Comparison of ENCODE assay signal across 23 cellular contexts in genomic region chr10:125296598-125296997, GRCh38.
"Had no signal": no experiment of that assay in that cellular context is flagged by ENCODE, and none has a peak within 500 bp of the region (broad histone marks: within the 10 kb centered on the region; RNA-seq: fewer than 3 reads in every experiment).

No MANE protein-coding gene starts in this region.

- ATAC-seq: activated CD4-positive, alpha-beta T cell treated with anti-CD3 and anti-CD28 coated beads for 36 hours had no signal

- FAIRE-seq: colon had no signal

- H3K27ac ChIP-seq: brain microvascular endothelial cell, SJCRH30, WERI-Rb-1 had no signal

- DNase-seq: activated CD4-positive, alpha-beta memory T cell treated with anti-CD3 and anti-CD28 coated beads, Interleukin-2, amount 10 ng/mL, durations not matched to agents 7 days and 5 days; activated CD4-positive, alpha-beta T cell treated with anti-CD3 and anti-CD28 coated beads for 36 hours; activated CD4-positive, alpha-beta T cell treated with anti-CD3 and anti-CD28 coated beads, Interleukin-2, amount 50 U/mL, for 1 hour; activated gamma-delta T cell treated with Interleukin-2 at 50 U/mL for 16 hours; activated naive CD4-positive, alpha-beta T cell treated with anti-CD3 and anti-CD28 coated beads, Interleukin-2, amount 10 ng/mL, durations not matched to agents 7 days and 5 days; activated naive CD8-positive, alpha-beta T cell treated with anti-CD3 and anti-CD28 coated beads for 36 hours; activated T-cell treated with anti-CD3 and anti-CD28 coated beads for 4 hours; activated T-cell treated with anti-CD3 and anti-CD28 coated beads, Interleukin-2, amount 50 U/mL, for 48 hours; brain microvascular endothelial cell; cerebellar nuclear complex; NCI-H1048; NCI-H146; NCI-H1930; NCI-H2107; NCI-H2171 treated with DMSO at 0.1 percent for 48 hours; NCI-H226; NCI-H774; Right ventricle myocardium superior; SJCRH30; SK-N-SH; T-helper 1 cell; WERI-Rb-1 had no signal

- H3K4me3 ChIP-seq: SJCRH30 had no signal
